Comparison of ENCODE assay signal across 8 cellular contexts in the genomic region with DNA sequence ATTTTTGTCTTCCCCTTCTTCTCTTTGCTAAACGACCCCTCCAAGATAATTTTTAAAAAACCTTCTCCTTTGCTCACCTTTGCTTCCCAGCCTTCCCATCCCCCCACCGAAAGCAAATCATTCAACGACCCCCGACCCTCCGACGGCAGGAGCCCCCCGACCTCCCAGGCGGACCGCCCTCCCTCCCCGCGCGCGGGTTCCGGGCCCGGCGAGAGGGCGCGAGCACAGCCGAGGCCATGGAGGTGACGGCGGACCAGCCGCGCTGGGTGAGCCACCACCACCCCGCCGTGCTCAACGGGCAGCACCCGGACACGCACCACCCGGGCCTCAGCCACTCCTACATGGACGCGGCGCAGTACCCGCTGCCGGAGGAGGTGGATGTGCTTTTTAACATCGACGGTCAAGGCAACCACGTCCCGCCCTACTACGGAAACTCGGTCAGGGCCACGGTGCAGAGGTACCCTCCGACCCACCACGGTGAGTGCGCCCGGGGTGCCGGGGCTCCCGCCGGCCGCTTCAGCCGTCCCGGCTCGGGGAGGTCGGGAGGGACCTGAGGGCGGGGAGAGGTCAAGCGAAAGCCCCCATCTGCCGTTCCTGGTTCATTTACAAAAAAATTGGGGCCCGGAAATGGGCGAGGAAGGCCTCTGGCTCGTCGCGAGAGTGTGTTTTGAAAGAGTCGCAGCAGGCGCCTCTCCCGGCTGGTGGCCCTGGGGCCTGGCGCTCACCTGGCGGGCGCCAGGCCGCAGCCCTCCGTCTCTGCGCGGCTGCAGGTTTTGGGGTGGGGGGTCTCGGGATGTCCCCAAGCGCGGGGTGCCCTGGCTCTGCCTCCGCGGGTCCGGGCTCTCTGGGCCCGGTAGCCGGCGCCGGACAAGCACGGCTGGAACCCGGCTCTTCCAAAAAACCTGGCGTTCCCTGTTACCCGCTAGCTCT. TPM values are rescaled to one million over a fixed set of nuclear protein-coding genes. Genes with fewer than 3 reads are reported as not detected.
DNase-seq lines count a peak whose midpoint lies in the region; ATAC-seq and TF ChIP-seq lines count a peak whose summit lies in the region.

No MANE protein-coding gene starts in this region.

- H3K27me3 Mint-ChIP-seq in mesothelial cell of epicardium (ENCODE audit: low read depth), result peaks cover 18% of the 10 kb centered on the region

- DNase-seq in stimulated activated CD4-positive, alpha-beta T cell treated with anti-CD3 and anti-CD28 coated beads, Interleukin-15, amount 100 ng/mL, for 24 hours, result peak; percentile 59
- no peak for DNase-seq in stimulated activated CD4-positive, alpha-beta T cell treated with anti-CD3 and anti-CD28 coated beads, Interleukin-1b, Interleukin-23, amount 100 ng/mL, for 48 hours
- DNase-seq in cardiac fibroblast (ENCODE audit: low read depth in 2 of 2), result no peak
- DNase-seq in mesothelial cell of epicardium (ENCODE audit: low spot score in 2 of 2, unreplicated experiment in 2 of 2), result peak in 1 of 2 experiments; percentile 52
- no peak for DNase-seq in GM13976 (ENCODE audit: low spot score)
- DNase-seq in NCI-H1092 treated with DMSO at 0.1 percent for 48 hours (lab: John Stamatoyannopoulos, UW), result no peak

- ATAC-seq in GM19035 (IDR thresholded peaks at IDR 0.05; ENCODE audit: unreplicated experiment), result no peak
- ATAC-seq in HG03280 (IDR thresholded peaks at IDR 0.05; ENCODE audit: unreplicated experiment), result no peak

- in situ Hi-C loops in GM13976 (cut with MboI; ENCODE audit: low sequenced_read_pairs, unreplicated experiment), result loop anchor here (10.0 kb wide), 1 partner anchor 1149 kb away; no protein-coding TSS in a partner anchor

- TF ChIP-seq CTCF in cardiac fibroblast (IDR thresholded peaks at IDR 0.05; ENCODE audit: low read depth, low read length) (no peak), mesothelial cell of epicardium (IDR thresholded peaks at IDR 0.05; ENCODE audit: unreplicated experiment) (no peak), GM13976 (IDR thresholded peaks at IDR 0.05; ENCODE audit: borderline replicate concordance, control extremely low read depth, extremely low read depth, insufficient read depth, missing control alignments) (no peak)

- H3K4me1 Mint-ChIP-seq in mesothelial cell of epicardium, result peaks cover 63% of the 10 kb centered on the region

- H3K4me3 ChIP-seq in cardiac fibroblast (replicated peaks in 1 of 2; ENCODE audit: low read depth in 2 of 2, low read length in 2 of 2), result peak overlapping the region; percentile 45 to 67

- peak overlapping the region; percentile 96 for H3K4me3 Mint-ChIP-seq in mesothelial cell of epicardium

- peak overlapping the region; percentile 97 for H3K27ac Mint-ChIP-seq in mesothelial cell of epicardium

- H3K9me3 Mint-ChIP-seq in mesothelial cell of epicardium, result no peaks in the 10 kb centered on the region

- H3K36me3 Mint-ChIP-seq in mesothelial cell of epicardium, result peaks cover 9% of the 10 kb centered on the region

RNA-seq across cellular contexts. Expression of gene GATA3, which starts 1.2 kb away (rescaled TPM):
- total RNA-seq in mesothelial cell of epicardium, result 59.6 to 67.4 TPM (median 63.6 TPM) in 3 replicates
